9 cellular contexts compared by ENCODE assay signal in genomic region chr2:207394812-207395534, GRCh38.
DNase-seq lines count a peak whose midpoint lies in the region; ATAC-seq, FAIRE-seq and TF ChIP-seq lines count a peak whose summit lies in the region.
"Had no signal": no experiment of that assay in that cellular context is flagged by ENCODE, and none has a peak within 500 bp of the region (broad histone marks: within the 10 kb centered on the region; RNA-seq: fewer than 3 reads in every experiment).

No MANE protein-coding gene starts in this region.

- H3K27ac ChIP-seq in smooth muscle cell (ENCODE audit: low read depth), result peak overlapping the region; percentile 95

- ATAC-seq in HG02623 (IDR thresholded peaks at IDR 0.05; ENCODE audit: unreplicated experiment) (no peak), GM19455 (IDR thresholded peaks at IDR 0.05; ENCODE audit: unreplicated experiment) (no peak)
- ATAC-seq in naive thymus-derived CD8-positive, alpha-beta T cell, result no peak

- H3F3A ChIP-seq in smooth muscle cell (ENCODE audit: low read depth), result peaks cover 7% of the 10 kb centered on the region

- peaks cover 38% of the 10 kb centered on the region for H3K4me1 ChIP-seq in smooth muscle cell (ENCODE audit: low read depth)

- H3K36me3 Mint-ChIP-seq in naive thymus-derived CD8-positive, alpha-beta T cell, result peaks cover 0 to 2% (median 0%) of the 10 kb centered on the region in 3 donors

- H3K9me3 Mint-ChIP-seq in naive thymus-derived CD8-positive, alpha-beta T cell, result peaks cover 0 to 9% (median 0%) of the 10 kb centered on the region in 9 donors

- WGBS in smooth muscle cell (ENCODE audit: low lambda C conversion rate), result 30% methylated on average over 7 of the region's 7 CpGs

- H3K36me3 ChIP-seq in bronchial epithelial cell (ENCODE audit: control insufficient read depth, insufficient read depth, low read length), result no peaks in the 10 kb centered on the region
- no peaks in the 10 kb centered on the region for H3K36me3 ChIP-seq in smooth muscle cell (ENCODE audit: low read depth)

- peak; percentile 99 for DNase-seq in GM04504 (ENCODE audit: low read depth)
- peak; percentile 43 for DNase-seq in MV-4-11 (lab: John Stamatoyannopoulos, UW)
- DNase-seq in bronchial epithelial cell (ENCODE audit: low read depth), result peak; percentile 100
- DNase-seq in smooth muscle cell (lab: John Stamatoyannopoulos, UW; ENCODE audit: unreplicated experiment), result no peak
- DNase-seq in NOMO-1 treated with dmso at 0.1 percent for 144 hours (lab: John Stamatoyannopoulos, UW; ENCODE audit: unreplicated experiment), result no peak
- DNase-seq in naive thymus-derived CD8-positive, alpha-beta T cell, result no peak
- DNase-seq: H7 had no signal

- no peaks in the 10 kb centered on the region for H3K27me3 ChIP-seq in bronchial epithelial cell (ENCODE audit: control insufficient read depth, insufficient read depth, low read length)
- H3K27me3 ChIP-seq in smooth muscle cell (ENCODE audit: low read depth), result no peaks in the 10 kb centered on the region

- H3K4me3 ChIP-seq in bronchial epithelial cell (ENCODE audit: low read depth, low read length) (no peak overlapping the region), smooth muscle cell (no peak overlapping the region)

- peaks cover 0 to 5% (median 3%) of the 10 kb centered on the region in 5 donors for H3K27me3 Mint-ChIP-seq in naive thymus-derived CD8-positive, alpha-beta T cell

- TF ChIP-seq CTCF in bronchial epithelial cell (IDR thresholded peaks at IDR 0.05; ENCODE audit: insufficient read depth, low read length, severe bottlenecking) (no peak), smooth muscle cell (IDR thresholded peaks at IDR 0.05; ENCODE audit: borderline replicate concordance, insufficient read depth, poor library complexity, severe bottlenecking) (no peak)

- H3K27ac Mint-ChIP-seq in naive thymus-derived CD8-positive, alpha-beta T cell, result no peak overlapping the region

- H3K4me2 ChIP-seq in smooth muscle cell, result peak overlapping the region; percentile 28

- no peak overlapping the region for H3K4me3 Mint-ChIP-seq in naive thymus-derived CD8-positive, alpha-beta T cell

- peak overlapping the region; percentile 83 for H3K9ac ChIP-seq in smooth muscle cell (ENCODE audit: low read depth)

- H3K79me2 ChIP-seq in smooth muscle cell (ENCODE audit: low read depth), result no peaks in the 10 kb centered on the region

- POLR2A ChIA-PET in naive thymus-derived CD8-positive, alpha-beta T cell (lab: Charles Lee), result no interaction called here

- H4K20me1 ChIP-seq in smooth muscle cell (ENCODE audit: low read depth), result no peaks in the 10 kb centered on the region

- H3K9me3 ChIP-seq in smooth muscle cell (replicated peaks; ENCODE audit: low read depth), result no peaks in the 10 kb centered on the region

- H2AFZ ChIP-seq in smooth muscle cell (ENCODE audit: low read depth), result no peak overlapping the region

- FAIRE-seq in bronchial epithelial cell (lab: Jason Lieb, UNC), result peak; percentile 98

- no peaks in the 10 kb centered on the region for H3K4me1 Mint-ChIP-seq in naive thymus-derived CD8-positive, alpha-beta T cell

Comparison
In these comparisons a context has a peak if more than half of its experiments do, and no peak if none do; other contexts are left out.
1. DNase-seq: peak in GM04504 (single experiment), MV-4-11 (single experiment) and bronchial epithelial cell (single experiment); none in smooth muscle cell (single experiment), NOMO-1 treated with dmso at 0.1 percent for 144 hours (single experiment) and naive thymus-derived CD8-positive, alpha-beta T cell (0 of 10).